Comparison of ENCODE assay signal across 17 cellular contexts in genomic region chr12:82479511-82479910, GRCh38.
DNase-seq lines count a peak whose midpoint lies in the region; ATAC-seq and TF ChIP-seq lines count a peak whose summit lies in the region.
"Had no signal": no experiment of that assay in that cellular context is flagged by ENCODE, and none has a peak within 500 bp of the region (broad histone marks: within the 10 kb centered on the region; RNA-seq: fewer than 3 reads in every experiment).

No MANE protein-coding gene starts in this region.

- H3K4me1 ChIP-seq in IMR-90 (ENCODE audit: control insufficient read depth, insufficient read depth, low read length), result no peaks in the 10 kb centered on the region
- no peaks in the 10 kb centered on the region for H3K4me1 ChIP-seq in prostate gland (replicated peaks)
- H3K4me1 ChIP-seq: right atrium auricular region had no signal

- no peak overlapping the region for H2BK5ac ChIP-seq in IMR-90 (ENCODE audit: low read depth, low read length, poor library complexity, severe bottlenecking)

- dilution Hi-C loops in IMR-90 (cut with HindIII; ENCODE audit: low sequenced_read_pairs, unreplicated experiment), result no loop called here

- H3K9ac ChIP-seq in IMR-90 (ENCODE audit: low read depth, low read length), result no peak overlapping the region

- peak; percentile 21; the same call in 1 of the 2 replicates for ATAC-seq in IMR-90 (ENCODE audit: low read depth)
- ATAC-seq in left ventricle myocardium superior, result no peak

- no peak overlapping the region for H4K8ac ChIP-seq in IMR-90 (ENCODE audit: low read depth in 2 of 2, low read length in 2 of 2)

- H3K14ac ChIP-seq in IMR-90 (replicated peaks; ENCODE audit: low read depth, low read length), result no peak overlapping the region

- H3K9me3 ChIP-seq in IMR-90 (ENCODE audit: control insufficient read depth, insufficient read depth, low read length), result no peaks in the 10 kb centered on the region
- no peaks in the 10 kb centered on the region for H3K9me3 ChIP-seq in prostate gland

- no peak overlapping the region for H3K56ac ChIP-seq in IMR-90 (ENCODE audit: extremely low read depth, insufficient read depth, low read length)

- no peaks in the 10 kb centered on the region for H3K79me1 ChIP-seq in IMR-90 (ENCODE audit: low read depth in 1 of 2, low read length in 2 of 2)

- H2AK5ac ChIP-seq in IMR-90 (ENCODE audit: low read depth, low read length), result no peak overlapping the region

- no peak overlapping the region for H3K23ac ChIP-seq in IMR-90 (ENCODE audit: low read depth, low read length)

- no peak overlapping the region for H2BK20ac ChIP-seq in IMR-90 (ENCODE audit: low read depth, low read length)

- no peak overlapping the region for H3K4me3 ChIP-seq in IMR-90 (ENCODE audit: insufficient read depth, low read depth, low read length)
- no peak overlapping the region for H3K4me3 ChIP-seq in astrocyte of the spinal cord (ENCODE audit: low read depth, low read length)
- H3K4me3 ChIP-seq in prostate gland, result no peak overlapping the region
- H3K4me3 ChIP-seq: lung, right atrium auricular region had no signal

- DNase-seq in AG08395 (ENCODE audit: low spot score) (peak; percentile 43), IMR-90 (peak; percentile 59), astrocyte of the spinal cord (ENCODE audit: low read depth, low spot score) (peak; percentile 63), iris pigment epithelial cell (ENCODE audit: low read depth) (peak; percentile 58), NCI-H128 (lab: John Stamatoyannopoulos, UW; ENCODE audit: unreplicated experiment) (no peak), left ventricle myocardium superior (no peak), prostate gland (ENCODE audit: low spot score) (no peak), HEK293T (ENCODE audit: extremely low spot score) (no peak)
- DNase-seq: activated CD4-positive, alpha-beta T cell treated with anti-CD3 and anti-CD28 coated beads, Interleukin-2, amount 50 U/mL, for 48 hours; activated naive CD8-positive, alpha-beta T cell treated with anti-CD3 and anti-CD28 coated beads, Interleukin-2, amount 10 ng/mL, durations not matched to agents 7 days and 5 days; Calu3; GF-D8; NCI-H2029 treated with DMSO at 0.1 percent for 48 hours; NCI-H526 treated with DMSO at 0.1 percent for 48 hours; SW 1271 had no signal

- no peak overlapping the region for H4K91ac ChIP-seq in IMR-90 (ENCODE audit: insufficient read depth, low read depth, low read length)

- no CpG with 5 or more reads among the region's 1 CpG for WGBS in IMR-90 (ENCODE audit: extremely low coverage in 2 of 2, insufficient read length in 1 of 2), 2 experiments
- 25% methylated on average over 1 of the region's 1 CpG for WGBS in prostate gland

- H3K4ac ChIP-seq in IMR-90 (ENCODE audit: low read depth, low read length), result no peak overlapping the region

- H3K27me3 ChIP-seq in IMR-90 (ENCODE audit: control insufficient read depth, insufficient read depth, low read length) (no peaks in the 10 kb centered on the region), prostate gland (replicated peaks; ENCODE audit: insufficient read depth) (no peaks in the 10 kb centered on the region)
- H3K27me3 ChIP-seq: right atrium auricular region had no signal

- POLR2A ChIA-PET in IMR-90 (lab: Charles Lee; ENCODE audit: unreplicated experiment) (no interaction called here), HEK293T (lab: Yijun Ruan, JAX) (no interaction called here)

- H3K36me3 ChIP-seq in IMR-90 (ENCODE audit: control insufficient read depth, insufficient read depth, low read length), result no peaks in the 10 kb centered on the region
- no peaks in the 10 kb centered on the region for H3K36me3 ChIP-seq in prostate gland

- H3K18ac ChIP-seq in IMR-90 (ENCODE audit: low read depth, low read length), result no peak overlapping the region

- H3K27ac ChIP-seq in IMR-90 (ENCODE audit: insufficient read depth, low read length) (no peak overlapping the region), prostate gland (no peak overlapping the region)
- H3K27ac ChIP-seq: right atrium auricular region had no signal

- H2BK120ac ChIP-seq in IMR-90 (ENCODE audit: low read depth, low read length), result no peak overlapping the region

- in situ Hi-C loops in IMR-90 (cut with MboI; ENCODE audit: low sequenced_read_pairs) (no loop called here), astrocyte of the spinal cord (cut with HindIII; ENCODE audit: low sequenced_read_pairs) (no loop called here)

- no peak overlapping the region for H2BK15ac ChIP-seq in IMR-90 (ENCODE audit: low read depth, low read length)

- no peak overlapping the region for H3K4me2 ChIP-seq in IMR-90 (ENCODE audit: low read depth, low read length)

- intact Hi-C loops in IMR-90 (cut with micrococcal nuclease) (no loop called here), left ventricle myocardium superior (cut with micrococcal nuclease) (no loop called here), prostate gland (cut with DNase I) (no loop called here)

- no peak for TF ChIP-seq CTCF in IMR-90 (conservative IDR thresholded peaks at IDR 0.05; ENCODE audit: low read depth, low read length)
- no peak for TF ChIP-seq CTCF in astrocyte of the spinal cord (IDR thresholded peaks at IDR 0.05; ENCODE audit: low read depth, low read length)
- no peak for TF ChIP-seq CTCF in prostate gland (IDR thresholded peaks at IDR 0.05)

- no TSS peak for BruUV-seq in IMR-90 (replicated peaks; lab: Mats Ljungman, UMichigan)

- TF ChIP-seq RAD21 in IMR-90 (IDR thresholded peaks at IDR 0.05; ENCODE audit: low read length), result no peak

- CTCF ChIA-PET in IMR-90 (lab: Yijun Ruan, JAX) (no interaction called here), HEK293T (lab: Yijun Ruan, JAX) (no interaction called here)

- no peak overlapping the region for H2AFZ ChIP-seq in IMR-90 (replicated peaks; ENCODE audit: low read length, poor library complexity)

- no peak overlapping the region for H4K5ac ChIP-seq in IMR-90 (ENCODE audit: low read depth, low read length)

- H4K20me1 ChIP-seq in IMR-90 (ENCODE audit: insufficient read depth, low read length), result no peaks in the 10 kb centered on the region

- TF ChIP-seq POLR2A in IMR-90 (IDR thresholded peaks at IDR 0.05; ENCODE audit: low read depth, low read length) (no peak), prostate gland (IDR thresholded peaks at IDR 0.05) (no peak)

- H2AK9ac ChIP-seq in IMR-90 (replicated peaks; ENCODE audit: low read depth, low read length, poor library complexity), result no peak overlapping the region

- no peaks in the 10 kb centered on the region for H3K9me1 ChIP-seq in IMR-90 (ENCODE audit: insufficient read depth, low read length)

TF ChIP-seq in IMR-90, 13 proteins besides CTCF, POLR2A, EP300 and RAD21:
- TF ChIP-seq CHD1 (IDR thresholded peaks at IDR 0.05; ENCODE audit: low read depth, low read length), result no peak
- peak; percentile 50; the same call in 1 of the 2 replicates for TF ChIP-seq CEBPB (IDR thresholded peaks at IDR 0.05; ENCODE audit: low read depth, low read length)

TF ChIP-seq in HEK293T, 16 proteins besides CTCF, POLR2A, EP300 and RAD21:
- no peak for TF ChIP-seq ZNF384 (IDR thresholded peaks at IDR 0.05)
- TF ChIP-seq L3MBTL2 (conservative IDR thresholded peaks at IDR 0.05), result no peak
- TF ChIP-seq BHLHE40 (IDR thresholded peaks at IDR 0.05; ENCODE audit: borderline replicate concordance), result no peak
- TF ChIP-seq NFRKB (IDR thresholded peaks at IDR 0.05), result no peak
- no peak for TF ChIP-seq ARNT (IDR thresholded peaks at IDR 0.05)
- TF ChIP-seq FOXM1 (IDR thresholded peaks at IDR 0.05; ENCODE audit: borderline replicate concordance), result no peak
- TF ChIP-seq FOXK2 (IDR thresholded peaks at IDR 0.05), result no peak
- TF ChIP-seq PKNOX1 (IDR thresholded peaks at IDR 0.05), result no peak
- no peak for TF ChIP-seq TARDBP (IDR thresholded peaks at IDR 0.05)
- no peak for TF ChIP-seq SP1 (IDR thresholded peaks at IDR 0.05)
- no peak for TF ChIP-seq LEF1 (IDR thresholded peaks at IDR 0.05; ENCODE audit: borderline replicate concordance)
- TF ChIP-seq FOXA1 (IDR thresholded peaks at IDR 0.05), result no peak
- TF ChIP-seq HDGF (IDR thresholded peaks at IDR 0.05; ENCODE audit: borderline replicate concordance), result no peak
- no peak for TF ChIP-seq CTBP1 (IDR thresholded peaks at IDR 0.05; ENCODE audit: borderline replicate concordance)
- no peak for TF ChIP-seq SUZ12 (IDR thresholded peaks at IDR 0.05)
- no peak for TF ChIP-seq ELF4 (IDR thresholded peaks at IDR 0.05)

Comparison
In these comparisons a context has a peak if more than half of its experiments do, and no peak if none do; other contexts are left out.
1. DNase-seq: peak in AG08395 (single experiment), IMR-90 (single experiment), astrocyte of the spinal cord (single experiment) and iris pigment epithelial cell (single experiment); none in NCI-H128 (single experiment), left ventricle myocardium superior (single experiment), prostate gland (single experiment) and HEK293T (single experiment).